ENCODE assay signal across 21 cellular contexts in genomic region chr12:112869091-112869490, GRCh38. TPM values are rescaled to one million over a fixed set of nuclear protein-coding genes. Genes with fewer than 3 reads are reported as not detected.
DNase-seq lines count a peak whose midpoint lies in the region; ATAC-seq and TF ChIP-seq lines count a peak whose summit lies in the region.
"Had no signal": no experiment of that assay in that cellular context is flagged by ENCODE, and none has a peak within 500 bp of the region (broad histone marks: within the 10 kb centered on the region; RNA-seq: fewer than 3 reads in every experiment).

No MANE protein-coding gene starts in this region.

- no peaks in the 10 kb centered on the region for H3K9me2 ChIP-seq in SK-N-SH

- CTCF ChIA-PET in SK-N-SH (lab: Yijun Ruan, JAX), result interaction anchor here (1.0 kb wide), 1 partner anchor 12 kb away, joined by 3 read pairs; no protein-coding TSS in a partner anchor

- TF ChIP-seq CTCF in SK-N-SH (IDR thresholded peaks at IDR 0.05), result no peak

- peak in 1 of 2 experiments; percentile 59; a peak in 1 of 4 replicates for TF ChIP-seq EP300 in SK-N-SH (IDR thresholded peaks at IDR 0.05; ENCODE audit: borderline replicate concordance in 1 of 2, low read depth in 1 of 2, low read length in 1 of 2)

- no peak overlapping the region for H3K4me2 ChIP-seq in SK-N-SH
- H3K4me2 ChIP-seq: A549; BLaER1; BLaER1 treated with 17β-estradiol and CSF1 and Interleukin-3, amounts not matched to agents 10 nM and 100 nM had no signal

- 34% methylated on average over 2 of the region's 2 CpGs for WGBS in SK-N-SH (ENCODE audit: low lambda C conversion rate)

- H3K27ac ChIP-seq in SK-N-SH (ENCODE audit: low read depth in 2 of 2, low read length in 1 of 2), result peak overlapping the region in 1 of 2 experiments; percentile 81; a peak in 2 of 4 replicates
- H3K27ac ChIP-seq: 22Rv1; A549; BLaER1; BLaER1 treated with 17β-estradiol and CSF1 and Interleukin-3, amounts not matched to agents 10 nM and 100 nM; C4-2B had no signal

- POLR2A ChIA-PET in SK-N-SH (lab: Yijun Ruan, JAX), result no interaction called here

- H3K9ac ChIP-seq in SK-N-SH, result no peak overlapping the region
- H3K9ac ChIP-seq: BLaER1; BLaER1 treated with 17β-estradiol and CSF1 and Interleukin-3, amounts not matched to agents 10 nM and 100 nM had no signal

- ATAC-seq in SK-N-SH treated with all-trans-retinoic acid at 6 μM for 48 hours, result no peak
- ATAC-seq: A549; CD8-positive, alpha-beta T cell had no signal

- H3F3A ChIP-seq in SK-N-SH (replicated peaks; ENCODE audit: insufficient read depth), result no peaks in the 10 kb centered on the region

- no peaks in the 10 kb centered on the region for H4K20me1 ChIP-seq in SK-N-SH (ENCODE audit: insufficient read depth)
- H4K20me1 ChIP-seq: BLaER1; BLaER1 treated with 17β-estradiol and CSF1 and Interleukin-3, amounts not matched to agents 10 nM and 100 nM had no signal

- DNase-seq in SK-N-SH, result peak; percentile 43
- DNase-seq: 8988T; ACHN; BE2C; CD4-positive, alpha-beta memory T cell; CD4-positive, alpha-beta T cell; CD8-positive, alpha-beta memory T cell; CD8-positive, alpha-beta T cell; COR-L47; DMS 273 treated with DMSO at 0.1 percent for 48 hours; DMS153; DMS79; DMS79 treated with DMSO at 0.1 percent for 48 hours; EL had no signal

- peak; percentile 28; the same call in 1 of the 2 replicates for TF ChIP-seq RAD21 in SK-N-SH (IDR thresholded peaks at IDR 0.05; ENCODE audit: low read length)

- H3K36me3 ChIP-seq in SK-N-SH (replicated peaks in 1 of 2; ENCODE audit: control insufficient read depth in 1 of 2, insufficient read depth in 2 of 2, low read length in 1 of 2), result peaks cover 0 to 3% of the 10 kb centered on the region in 2 experiments
- H3K36me3 ChIP-seq: BLaER1; BLaER1 treated with 17β-estradiol and CSF1 and Interleukin-3, amounts not matched to agents 10 nM and 100 nM had no signal

- H2AFZ ChIP-seq in SK-N-SH (ENCODE audit: low read depth), result no peak overlapping the region

- peaks cover 0 to 7% of the 10 kb centered on the region in 2 experiments; a peak in 2 of 4 replicates for H3K4me1 ChIP-seq in SK-N-SH (ENCODE audit: control insufficient read depth in 1 of 2, insufficient read depth in 2 of 2, low read depth in 1 of 2, low read length in 1 of 2)
- H3K4me1 ChIP-seq: A549, Caco-2 had no signal

- H3K9me3 ChIP-seq in SK-N-SH, result no peaks in the 10 kb centered on the region
- H3K9me3 ChIP-seq: A549; BE2C; BLaER1; BLaER1 treated with 17β-estradiol and CSF1 and Interleukin-3, amounts not matched to agents 10 nM and 100 nM; Caco-2 had no signal

- H3K27me3 ChIP-seq in SK-N-SH (ENCODE audit: insufficient read depth), result no peaks in the 10 kb centered on the region
- H3K27me3 ChIP-seq: BE2C; BLaER1; BLaER1 treated with 17β-estradiol and CSF1 and Interleukin-3, amounts not matched to agents 10 nM and 100 nM had no signal

- H3K4me3 ChIP-seq in SK-N-SH (ENCODE audit: low read depth in 2 of 2, low read length in 1 of 2), result no peak overlapping the region
- H3K4me3 ChIP-seq: A549; BLaER1; BLaER1 treated with 17β-estradiol and CSF1 and Interleukin-3, amounts not matched to agents 10 nM and 100 nM had no signal

- H3K79me2 ChIP-seq in SK-N-SH (ENCODE audit: insufficient read depth), result no peaks in the 10 kb centered on the region

TF ChIP-seq in SK-N-SH, 30 proteins besides CTCF, POLR2A, EP300 and RAD21:
- TF ChIP-seq REST (IDR thresholded peaks at IDR 0.05; ENCODE audit: low read depth, low read length) (no peak), GATA2 (CRISPR knock-in tag; IDR thresholded peaks at IDR 0.05) (peak; percentile 79), RCOR1 (IDR thresholded peaks at IDR 0.05; ENCODE audit: low read length) (peak; percentile 47; the same call in 1 of the 2 replicates)
- TF ChIP-seq, protein P1, sequence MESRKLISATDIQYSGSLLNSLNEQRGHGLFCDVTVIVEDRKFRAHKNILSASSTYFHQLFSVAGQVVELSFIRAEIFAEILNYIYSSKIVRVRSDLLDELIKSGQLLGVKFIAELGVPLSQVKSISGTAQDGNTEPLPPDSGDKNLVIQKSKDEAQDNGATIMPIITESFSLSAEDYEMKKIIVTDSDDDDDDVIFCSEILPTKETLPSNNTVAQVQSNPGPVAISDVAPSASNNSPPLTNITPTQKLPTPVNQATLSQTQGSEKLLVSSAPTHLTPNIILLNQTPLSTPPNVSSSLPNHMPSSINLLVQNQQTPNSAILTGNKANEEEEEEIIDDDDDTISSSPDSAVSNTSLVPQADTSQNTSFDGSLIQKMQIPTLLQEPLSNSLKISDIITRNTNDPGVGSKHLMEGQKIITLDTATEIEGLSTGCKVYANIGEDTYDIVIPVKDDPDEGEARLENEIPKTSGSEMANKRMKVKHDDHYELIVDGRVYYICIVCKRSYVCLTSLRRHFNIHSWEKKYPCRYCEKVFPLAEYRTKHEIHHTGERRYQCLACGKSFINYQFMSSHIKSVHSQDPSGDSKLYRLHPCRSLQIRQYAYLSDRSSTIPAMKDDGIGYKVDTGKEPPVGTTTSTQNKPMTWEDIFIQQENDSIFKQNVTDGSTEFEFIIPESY (IDR thresholded peaks at IDR 0.05; ENCODE audit: borderline replicate concordance, low read depth), result no peak

TF ChIP-seq in SK-N-SH treated with all-trans-retinoic acid at 6 μM for 48 hours, 23 proteins besides CTCF, POLR2A, EP300 and RAD21 (continues in another document):
- TF ChIP-seq ISL1 (CRISPR knock-in tag; IDR thresholded peaks at IDR 0.05) (no peak), BACH2 (CRISPR knock-in tag; IDR thresholded peaks at IDR 0.05; ENCODE audit: borderline replicate concordance) (no peak), ARNTL (CRISPR knock-in tag; IDR thresholded peaks at IDR 0.05; ENCODE audit: borderline replicate concordance, low read depth) (no peak), PPARA (CRISPR knock-in tag; IDR thresholded peaks at IDR 0.05; ENCODE audit: borderline replicate concordance) (no peak), ZNF8 (CRISPR knock-in tag; IDR thresholded peaks at IDR 0.05) (no peak), POU6F1 (CRISPR knock-in tag; IDR thresholded peaks at IDR 0.05; ENCODE audit: borderline replicate concordance, low read depth) (no peak), GLIS3 (CRISPR knock-in tag; IDR thresholded peaks at IDR 0.05) (no peak), ZFP3 (CRISPR knock-in tag; IDR thresholded peaks at IDR 0.05) (no peak), RARB (CRISPR knock-in tag; IDR thresholded peaks at IDR 0.05) (no peak), TOX (CRISPR knock-in tag; IDR thresholded peaks at IDR 0.05; ENCODE audit: borderline replicate concordance) (no peak), ZNF70 (CRISPR knock-in tag; IDR thresholded peaks at IDR 0.05) (no peak), CSDC2 (CRISPR knock-in tag; IDR thresholded peaks at IDR 0.05) (no peak), TSHZ2 (CRISPR knock-in tag; IDR thresholded peaks at IDR 0.05) (no peak)

RNA-seq across cellular contexts. Expression of gene OAS1, which starts 37.7 kb away (rescaled TPM):
- 1.1 and 1.3 TPM in 2 replicates for polyA plus RNA-seq in SK-N-SH (2012; rRNA removed)
- 1.1 and 1.9 TPM in 2 replicates for polyA plus RNA-seq in SK-N-SH (2012; cell fraction: cytosol; rRNA removed)
- polyA plus RNA-seq in SK-N-SH (2012; cell fraction: nucleus; rRNA removed), result 1.1 and 1.4 TPM in 2 replicates
